Comparison of ENCODE assay signal across 1 cellular context in the genomic region with DNA sequence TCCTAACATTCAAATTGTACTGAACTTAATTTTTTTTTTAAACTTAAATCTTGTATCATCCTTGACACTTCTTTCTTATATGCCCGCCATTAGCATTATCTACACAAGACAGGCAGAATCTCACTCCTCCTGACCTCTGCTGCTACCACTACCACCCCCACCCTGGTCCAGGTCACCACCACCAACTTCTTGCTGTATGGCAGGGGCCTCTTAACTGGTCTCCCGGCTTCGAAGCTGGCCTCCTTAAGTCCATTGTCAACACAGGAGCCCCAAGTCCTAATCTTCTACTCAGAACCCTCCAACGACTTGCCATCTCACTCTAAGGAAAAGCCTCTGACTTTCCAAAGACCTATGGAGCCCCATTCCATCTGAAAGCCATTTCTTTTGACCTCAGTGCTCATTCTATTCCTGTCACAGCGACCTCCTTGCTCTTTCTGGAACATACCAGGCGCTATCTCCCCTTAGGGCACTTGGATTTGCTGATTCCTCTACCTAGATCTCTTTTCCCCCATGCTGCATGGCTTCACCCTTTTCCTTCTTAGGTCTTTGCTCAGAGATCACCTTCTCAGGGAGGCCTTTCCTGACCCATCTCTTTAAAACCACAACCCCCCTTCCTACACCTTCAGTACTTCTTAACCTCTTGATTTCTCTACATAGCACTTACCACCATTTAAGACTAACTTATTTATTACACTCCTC.
TF ChIP-seq lines count a peak whose summit lies in the region.

No MANE protein-coding gene starts in this region.

TF ChIP-seq in K562, 482 proteins besides CTCF, POLR2A, EP300 and RAD21 (continued from another document):
- TF ChIP-seq, protein P1, sequence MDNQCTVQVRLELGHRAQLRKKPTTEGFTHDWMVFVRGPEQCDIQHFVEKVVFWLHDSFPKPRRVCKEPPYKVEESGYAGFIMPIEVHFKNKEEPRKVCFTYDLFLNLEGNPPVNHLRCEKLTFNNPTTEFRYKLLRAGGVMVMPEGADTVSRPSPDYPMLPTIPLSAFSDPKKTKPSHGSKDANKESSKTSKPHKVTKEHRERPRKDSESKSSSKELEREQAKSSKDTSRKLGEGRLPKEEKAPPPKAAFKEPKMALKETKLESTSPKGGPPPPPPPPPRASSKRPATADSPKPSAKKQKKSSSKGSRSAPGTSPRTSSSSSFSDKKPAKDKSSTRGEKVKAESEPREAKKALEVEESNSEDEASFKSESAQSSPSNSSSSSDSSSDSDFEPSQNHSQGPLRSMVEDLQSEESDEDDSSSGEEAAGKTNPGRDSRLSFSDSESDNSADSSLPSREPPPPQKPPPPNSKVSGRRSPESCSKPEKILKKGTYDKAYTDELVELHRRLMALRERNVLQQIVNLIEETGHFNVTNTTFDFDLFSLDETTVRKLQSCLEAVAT (IDR thresholded peaks at IDR 0.05): peak in 1 of 2 experiments; percentile 59; a peak in 2 of 4 replicates
- TF ChIP-seq FOXA3 (CRISPR knock-in tag; conservative IDR thresholded peaks at IDR 0.05 in 1 of 2, IDR thresholded peaks at IDR 0.05 in 1 of 2) (peak in 1 of 2 experiments; percentile 93; a peak in 1 of 4 replicates), TRIM24 (IDR thresholded peaks at IDR 0.05) (0 out of 4 replicates have a peak, but pooled peaks of 1 of the 2 experiments have one; percentile 18), GABPB2 (CRISPR knock-in tag; conservative IDR thresholded peaks at IDR 0.05) (no peak), ZNF316 (IDR thresholded peaks at IDR 0.05) (peak; percentile 69), SMARCE1 (IDR thresholded peaks at IDR 0.05) (no peak), ZNF583 (CRISPR knock-in tag; IDR thresholded peaks at IDR 0.05) (no peak)
